Comparison of ENCODE assay signal across 24 cellular contexts in the genomic region with DNA sequence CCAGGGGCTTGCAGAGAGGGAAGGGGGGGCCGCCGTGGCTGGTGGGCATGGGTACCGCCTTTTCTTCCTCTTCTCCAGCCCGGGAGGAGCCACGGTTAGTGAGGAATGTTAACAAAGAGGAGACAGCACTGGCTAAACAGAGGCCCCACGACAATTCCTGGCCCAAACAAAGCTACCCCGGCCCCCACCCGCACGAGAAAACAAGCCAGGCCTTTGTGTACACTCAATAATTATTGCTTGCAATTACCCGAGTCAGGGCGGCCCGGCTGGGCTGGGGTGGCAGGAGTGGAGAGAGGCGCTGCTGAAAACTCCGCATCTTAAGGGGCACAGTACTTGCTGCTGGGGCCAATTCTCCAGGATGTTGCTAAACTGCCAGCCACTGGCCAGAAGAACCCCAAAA. TPM values are rescaled to one million over a fixed set of nuclear protein-coding genes. Genes with fewer than 3 reads are reported as not detected.
DNase-seq lines count a peak whose midpoint lies in the region; ATAC-seq and TF ChIP-seq lines count a peak whose summit lies in the region.
"Had no signal": no experiment of that assay in that cellular context is flagged by ENCODE, and none has a peak within 500 bp of the region (broad histone marks: within the 10 kb centered on the region; RNA-seq: fewer than 3 reads in every experiment).

No MANE protein-coding gene starts in this region.

- BruUV-seq in PC-9 (replicated peaks; lab: Mats Ljungman, UMichigan): no TSS peak

- no peaks in the 10 kb centered on the region for H3K79me2 ChIP-seq in PC-9 (ENCODE audit: low read depth)

- H3K4me3 ChIP-seq in PC-9: no peak overlapping the region
- H3K4me3 ChIP-seq: adrenal gland, breast epithelium, coronary artery, esophagus muscularis mucosa, lower lobe of right lung, spleen, thyroid gland had no signal

- intact Hi-C loops in PC-9 (cut with micrococcal nuclease; ENCODE audit: unreplicated experiment): no loop called here

- no peak overlapping the region for H3K4me2 ChIP-seq in PC-9

- H3K27me3 ChIP-seq in layer of hippocampus (ENCODE audit: control insufficient read depth, insufficient read depth, low read length) (no peaks in the 10 kb centered on the region), PC-9 (ENCODE audit: insufficient read depth, low read depth) (no peaks in the 10 kb centered on the region)
- H3K27me3 ChIP-seq: breast epithelium, thyroid gland had no signal

- H2AFZ ChIP-seq in PC-9: no peak overlapping the region

- CTCF ChIA-PET in PC-9 (lab: Charles Lee): no interaction called here

- TF ChIP-seq CTCF in PC-9 (conservative IDR thresholded peaks at IDR 0.05): no peak
- no peak for TF ChIP-seq CTCF in GM20000 (IDR thresholded peaks at IDR 0.05; ENCODE audit: extremely low read depth, missing control alignments)

- H3K36me3 ChIP-seq in PC-9 (ENCODE audit: low read depth): no peaks in the 10 kb centered on the region
- H3K36me3 ChIP-seq: adrenal gland, breast epithelium, esophagus muscularis mucosa, lower lobe of right lung, spleen, thyroid gland had no signal

- DNase-seq in NCI-H1105 treated with DMSO at 0.1 percent for 48 hours (lab: John Stamatoyannopoulos, UW) (peak; percentile 31), anterior cingulate cortex (lab: John Stamatoyannopoulos, UW) (peak in 46 of 58 donors; percentile 3 to 78 (median 36)), retina (peak; percentile 82), PC-9 (no peak), GM20000 (ENCODE audit: low spot score) (no peak), LoVo (ENCODE audit: low spot score) (no peak)
- DNase-seq: activated CD8-positive, alpha-beta memory T cell treated with anti-CD3 and anti-CD28 coated beads for 24 hours; activated naive CD4-positive, alpha-beta T cell; activated T-cell treated with anti-CD3 and anti-CD28 coated beads, Interleukin-2, amount 50 U/mL, for 4 hours; adrenal gland; HFFc6; lower lobe of right lung; NCI-H1436; spleen; stimulated activated CD4-positive, alpha-beta T cell treated with anti-CD3 and anti-CD28 coated beads, Interleukin-4, amount 100 ng/mL, for 4 hours; stimulated activated naive CD4-positive, alpha-beta T cell; T-helper 2 cell; thyroid gland had no signal

- POLR2A ChIA-PET in PC-9 (lab: Charles Lee; ENCODE audit: unreplicated experiment): no interaction called here

- no peaks in the 10 kb centered on the region for H3F3A ChIP-seq in PC-9 (ENCODE audit: insufficient read depth, low read depth)

- no peaks in the 10 kb centered on the region for H4K20me1 ChIP-seq in PC-9 (ENCODE audit: insufficient read depth)

- H3K9me2 ChIP-seq in PC-9 (ENCODE audit: insufficient read depth): no peaks in the 10 kb centered on the region

- H3K4me1 ChIP-seq in PC-9 (replicated peaks; ENCODE audit: insufficient read depth): no peaks in the 10 kb centered on the region
- H3K4me1 ChIP-seq: adrenal gland, breast epithelium, lower lobe of right lung, spleen, thyroid gland had no signal

- H3K27ac ChIP-seq in layer of hippocampus (ENCODE audit: low read depth, low read length) (peak overlapping the region; percentile 83), PC-9 (no peak overlapping the region)
- H3K27ac ChIP-seq: adrenal gland, breast epithelium, coronary artery, esophagus muscularis mucosa, lower lobe of right lung, spleen, thyroid gland had no signal

- H3K9me3 ChIP-seq in PC-9 (ENCODE audit: insufficient read depth, low read depth): no peaks in the 10 kb centered on the region
- H3K9me3 ChIP-seq: adrenal gland, breast epithelium, esophagus muscularis mucosa, lower lobe of right lung, spleen, thyroid gland had no signal

- no peak for ATAC-seq in GM18520 (IDR thresholded peaks at IDR 0.05; ENCODE audit: unreplicated experiment)
- ATAC-seq: activated T-cell treated with anti-CD3 and anti-CD28 coated beads, Interleukin-2, amount 50 U/mL, for 4 hours; lower lobe of right lung; SK-N-SH treated with all-trans-retinoic acid at 6 μM for 48 hours had no signal

RNA-seq across cellular contexts. Expression of a gene that starts 56.4 kb away (rescaled TPM):
- total RNA-seq in PC-9 (2021): not detected in 2 replicates
- total RNA-seq: activated T-cell treated with anti-CD3 and anti-CD28 coated beads, Interleukin-2, amount 50 U/mL, for 4 hours; spleen had no signal

Comparison
In these comparisons a context has a peak if more than half of its experiments do, and no peak if none do; other contexts are left out.
1. DNase-seq: peak in NCI-H1105 treated with DMSO at 0.1 percent for 48 hours (single experiment), anterior cingulate cortex (46 of 58) and retina (single experiment); none in PC-9 (0 of 2), GM20000 (single experiment) and LoVo (single experiment).